11 cellular contexts compared by ENCODE assay signal in genomic region chr14:35286707-35287106, GRCh38. TPM values are rescaled to one million over a fixed set of nuclear protein-coding genes. Genes with fewer than 3 reads are reported as not detected.
DNase-seq lines count a peak whose midpoint lies in the region; ATAC-seq and TF ChIP-seq lines count a peak whose summit lies in the region.
"Had no signal": no experiment of that assay in that cellular context is flagged by ENCODE, and none has a peak within 500 bp of the region (broad histone marks: within the 10 kb centered on the region; RNA-seq: fewer than 3 reads in every experiment).

No MANE protein-coding gene starts in this region.

- WGBS in sigmoid colon, 2 donors: 45 to 66% methylated on average over 1 of the region's 1 CpG

- H3K4me3 Mint-ChIP-seq in activated T-helper 1 cell treated with anti-CD3 and anti-CD28 coated beads, Interleukin-12 subunit alpha, Interleukin-12 subunit beta, Interleukin-2, Interleukin-4 antibody, amounts not matched to agents 30 ng/mL and 10 ng/mL and 1 ng/mL, durations not matched to agents 14 hours and 24 hours and 36 hours: peak overlapping the region; percentile 29
- peak overlapping the region; percentile 61 for H3K4me3 Mint-ChIP-seq in stimulated activated effector memory CD8-positive, alpha-beta T cell treated with anti-CD3 and anti-CD28 coated beads, Interleukin-12 subunit alpha, Interleukin-12 subunit beta, amount 100 ng/mL, for 72 hours

- peaks cover 0 to 7% (median 4%) of the 10 kb centered on the region in 4 donors for H3K4me1 ChIP-seq in sigmoid colon

- peak; percentile 24 for ATAC-seq in stimulated activated effector memory CD8-positive, alpha-beta T cell treated with anti-CD3 and anti-CD28 coated beads, Interleukin-12 subunit alpha, Interleukin-12 subunit beta, amount 100 ng/mL, for 72 hours
- no peak for ATAC-seq in GM18858 (IDR thresholded peaks at IDR 0.05; ENCODE audit: unreplicated experiment)

- H3K9me3 ChIP-seq in sigmoid colon: no peaks in the 10 kb centered on the region
- H3K9me3 ChIP-seq: ascending aorta had no signal

- H3K4me3 ChIP-seq in GM08714 (ENCODE audit: low read length) (peak overlapping the region; percentile 32; the same call in 1 of the 2 replicates), sigmoid colon (no peak overlapping the region)
- H3K4me3 ChIP-seq: ascending aorta had no signal

- peak overlapping the region; percentile 99 for H3K27ac Mint-ChIP-seq in activated T-helper 1 cell treated with anti-CD3 and anti-CD28 coated beads, Interleukin-12 subunit alpha, Interleukin-12 subunit beta, Interleukin-2, Interleukin-4 antibody, amounts not matched to agents 30 ng/mL and 10 ng/mL and 1 ng/mL, durations not matched to agents 14 hours and 24 hours and 36 hours
- peak overlapping the region; percentile 89 for H3K27ac Mint-ChIP-seq in stimulated activated effector memory CD8-positive, alpha-beta T cell treated with anti-CD3 and anti-CD28 coated beads, Interleukin-12 subunit alpha, Interleukin-12 subunit beta, amount 100 ng/mL, for 72 hours

- H3K9me3 Mint-ChIP-seq in activated T-helper 1 cell treated with anti-CD3 and anti-CD28 coated beads, Interleukin-12 subunit alpha, Interleukin-12 subunit beta, Interleukin-2, Interleukin-4 antibody, amounts not matched to agents 30 ng/mL and 10 ng/mL and 1 ng/mL, durations not matched to agents 14 hours and 24 hours and 36 hours: peaks cover 5% of the 10 kb centered on the region
- no peaks in the 10 kb centered on the region for H3K9me3 Mint-ChIP-seq in stimulated activated effector memory CD8-positive, alpha-beta T cell treated with anti-CD3 and anti-CD28 coated beads, Interleukin-12 subunit alpha, Interleukin-12 subunit beta, amount 100 ng/mL, for 72 hours

- H3K27me3 Mint-ChIP-seq in activated T-helper 1 cell treated with anti-CD3 and anti-CD28 coated beads, Interleukin-12 subunit alpha, Interleukin-12 subunit beta, Interleukin-2, Interleukin-4 antibody, amounts not matched to agents 30 ng/mL and 10 ng/mL and 1 ng/mL, durations not matched to agents 14 hours and 24 hours and 36 hours (ENCODE audit: insufficient read depth): no peaks in the 10 kb centered on the region

- TF ChIP-seq EP300 in sigmoid colon (IDR thresholded peaks at IDR 0.05): no peak

- peaks cover 18% of the 10 kb centered on the region for H3K36me3 Mint-ChIP-seq in activated T-helper 1 cell treated with anti-CD3 and anti-CD28 coated beads, Interleukin-12 subunit alpha, Interleukin-12 subunit beta, Interleukin-2, Interleukin-4 antibody, amounts not matched to agents 30 ng/mL and 10 ng/mL and 1 ng/mL, durations not matched to agents 14 hours and 24 hours and 36 hours (ENCODE audit: low read depth)
- no peaks in the 10 kb centered on the region for H3K36me3 Mint-ChIP-seq in stimulated activated effector memory CD8-positive, alpha-beta T cell treated with anti-CD3 and anti-CD28 coated beads, Interleukin-12 subunit alpha, Interleukin-12 subunit beta, amount 100 ng/mL, for 72 hours

- DNase-seq in MV-4-11 (lab: John Stamatoyannopoulos, UW) (peak; percentile 99), sigmoid colon (no peak), HCEC 1CT (no peak)
- DNase-seq in activated T-helper 1 cell treated with anti-CD3 and anti-CD28 coated beads, Interleukin-12 subunit alpha, Interleukin-12 subunit beta, Interleukin-2, Interleukin-4 antibody, amounts not matched to agents 30 ng/mL and 10 ng/mL and 1 ng/mL, durations not matched to agents 14 hours and 24 hours and 36 hours (ENCODE audit: low spot score): peak; percentile 16
- DNase-seq in stimulated activated effector memory CD8-positive, alpha-beta T cell treated with anti-CD3 and anti-CD28 coated beads, Interleukin-12 subunit alpha, Interleukin-12 subunit beta, amount 100 ng/mL, for 72 hours (ENCODE audit: low spot score in 2 of 2): peak in 1 of 2 donors; percentile 57
- DNase-seq: effector CD8-positive, alpha-beta T cell; glutamatergic neuron; NCI-H510A treated with DMSO at 0.1 percent for 48 hours had no signal

- TF ChIP-seq CTCF in sigmoid colon (IDR thresholded peaks at IDR 0.05): no peak

- intact Hi-C loops in activated T-helper 1 cell treated with anti-CD3 and anti-CD28 coated beads, Interleukin-12 subunit alpha, Interleukin-12 subunit beta, Interleukin-2, Interleukin-4 antibody, amounts not matched to agents 30 ng/mL and 10 ng/mL and 1 ng/mL, durations not matched to agents 14 hours and 24 hours and 36 hours (cut with micrococcal nuclease): loop anchor here (1.0 to 10.0 kb wide), 14 partner anchors 15 to 458 kb away; partner anchors contain the start of genes INSM2, NFKBIA, PRORP and SRP54
- intact Hi-C loops in sigmoid colon (cut with DNase I): loop anchor here (10.0 kb wide), 1 partner anchor 72 kb away; no protein-coding TSS in a partner anchor

- no peaks in the 10 kb centered on the region for H3K36me3 ChIP-seq in sigmoid colon
- H3K36me3 ChIP-seq: ascending aorta had no signal

- peaks cover 58% of the 10 kb centered on the region for H3K4me1 Mint-ChIP-seq in activated T-helper 1 cell treated with anti-CD3 and anti-CD28 coated beads, Interleukin-12 subunit alpha, Interleukin-12 subunit beta, Interleukin-2, Interleukin-4 antibody, amounts not matched to agents 30 ng/mL and 10 ng/mL and 1 ng/mL, durations not matched to agents 14 hours and 24 hours and 36 hours (ENCODE audit: low read depth)
- peaks cover 50% of the 10 kb centered on the region for H3K4me1 Mint-ChIP-seq in stimulated activated effector memory CD8-positive, alpha-beta T cell treated with anti-CD3 and anti-CD28 coated beads, Interleukin-12 subunit alpha, Interleukin-12 subunit beta, amount 100 ng/mL, for 72 hours

- H3K27me3 ChIP-seq in sigmoid colon: no peaks in the 10 kb centered on the region
- H3K27me3 ChIP-seq: ascending aorta had no signal

- H3K27ac ChIP-seq in sigmoid colon: no peak overlapping the region
- H3K27ac ChIP-seq: ascending aorta had no signal

- no peak for TF ChIP-seq POLR2A in sigmoid colon (IDR thresholded peaks at IDR 0.05)

RNA-seq across cellular contexts. Expression of gene PSMA6, which starts 5.5 kb away (rescaled TPM):
- total RNA-seq in activated T-helper 1 cell treated with anti-CD3 and anti-CD28 coated beads, Interleukin-12 subunit alpha, Interleukin-12 subunit beta, Interleukin-2, Interleukin-4 antibody, amounts not matched to agents 30 ng/mL and 10 ng/mL and 1 ng/mL, durations not matched to agents 14 hours and 24 hours and 36 hours: 475 and 479 TPM in 2 replicates
- 100 to 1,000 TPM; 104 to 203 (median 169) TPM for total RNA-seq in sigmoid colon
- 100 to 1,000 TPM; 240 to 344 (median 257) TPM for polyA plus RNA-seq in sigmoid colon

Comparison
In these comparisons a context has a peak if more than half of its experiments do, and no peak if none do; other contexts are left out.
1. DNase-seq: peak in MV-4-11 (single experiment) and activated T-helper 1 cell treated with anti-CD3 and anti-CD28 coated beads, Interleukin-12 subunit alpha, Interleukin-12 subunit beta, Interleukin-2, Interleukin-4 antibody, amounts not matched to agents 30 ng/mL and 10 ng/mL and 1 ng/mL, durations not matched to agents 14 hours and 24 hours and 36 hours (single experiment); none in sigmoid colon (single experiment) and HCEC 1CT (single experiment).